ENCODE assay signal across 23 cellular contexts in genomic region chr2:212904646-212905045, GRCh38.
DNase-seq lines count a peak whose midpoint lies in the region; ATAC-seq and TF ChIP-seq lines count a peak whose summit lies in the region.
"Had no signal": no experiment of that assay in that cellular context is flagged by ENCODE, and none has a peak within 500 bp of the region (broad histone marks: within the 10 kb centered on the region; RNA-seq: fewer than 3 reads in every experiment).

No MANE protein-coding gene starts in this region.

- no peak overlapping the region for H2BK12ac ChIP-seq in trophoblast cell (ENCODE audit: low read length)

- H3K4me3 ChIP-seq in NB4 (ENCODE audit: low read depth, low read length): no peak overlapping the region
- H3K4me3 ChIP-seq in trophoblast cell (ENCODE audit: low read depth, low read length): no peak overlapping the region
- no peak overlapping the region for H3K4me3 ChIP-seq in effector memory CD4-positive, alpha-beta T cell (ENCODE audit: insufficient read depth, low read depth, low read length, poor library complexity, severe bottlenecking)
- H3K4me3 ChIP-seq: tibial artery had no signal

- ATAC-seq in GM19351 (IDR thresholded peaks at IDR 0.05; ENCODE audit: unreplicated experiment) (peak; percentile 59), left ventricle myocardium superior (no peak)

- CTCF ChIA-PET in GM10248 (lab: Yijun Ruan, JAX): no interaction called here

- no peak overlapping the region for H3K14ac ChIP-seq in trophoblast cell (ENCODE audit: low read length)

- H3K9me3 Mint-ChIP-seq in activated T-helper 1 cell treated with anti-CD3 and anti-CD28 coated beads, Interleukin-12 subunit alpha, Interleukin-12 subunit beta, Interleukin-2, Interleukin-4 antibody, amounts not matched to agents 30 ng/mL and 10 ng/mL and 1 ng/mL, durations not matched to agents 14 hours and 24 hours and 36 hours: no peaks in the 10 kb centered on the region
- H3K9me3 Mint-ChIP-seq: neural crest cell; stimulated activated naive CD8-positive, alpha-beta T cell treated with anti-CD3 and anti-CD28 coated beads, Interleukin-15, Interleukin-2, amounts not matched to agents 100 ng/mL and 50 ng/mL, for 24 hours had no signal

- no peaks in the 10 kb centered on the region for H3K79me2 ChIP-seq in trophoblast cell (ENCODE audit: control insufficient read depth, insufficient read depth, low read length, poor library complexity)

- no peak for TF ChIP-seq CTCF in NB4 (IDR thresholded peaks at IDR 0.05; ENCODE audit: low read depth, low read length)
- no peak for TF ChIP-seq CTCF in GM10248 (IDR thresholded peaks at IDR 0.05; ENCODE audit: control extremely low read depth, extremely low read depth, low read depth, missing control alignments)

- H3K27ac ChIP-seq in trophoblast cell (ENCODE audit: low read depth, low read length): no peak overlapping the region
- no peak overlapping the region for H3K27ac ChIP-seq in effector memory CD4-positive, alpha-beta T cell (ENCODE audit: insufficient read depth, low read length, poor library complexity, severe bottlenecking)
- H3K27ac ChIP-seq: tibial artery had no signal

- no peak for TF ChIP-seq POLR2A in NB4 (IDR thresholded peaks at IDR 0.05; ENCODE audit: extremely low read depth, insufficient read length)

- H3K36me3 Mint-ChIP-seq in activated T-helper 1 cell treated with anti-CD3 and anti-CD28 coated beads, Interleukin-12 subunit alpha, Interleukin-12 subunit beta, Interleukin-2, Interleukin-4 antibody, amounts not matched to agents 30 ng/mL and 10 ng/mL and 1 ng/mL, durations not matched to agents 14 hours and 24 hours and 36 hours (ENCODE audit: low read depth): no peaks in the 10 kb centered on the region
- H3K36me3 Mint-ChIP-seq: activated naive CD8-positive, alpha-beta T cell treated with anti-CD3 and anti-CD28 coated beads for 36 hours had no signal

- H3K4me1 Mint-ChIP-seq in activated T-helper 1 cell treated with anti-CD3 and anti-CD28 coated beads, Interleukin-12 subunit alpha, Interleukin-12 subunit beta, Interleukin-2, Interleukin-4 antibody, amounts not matched to agents 30 ng/mL and 10 ng/mL and 1 ng/mL, durations not matched to agents 14 hours and 24 hours and 36 hours (ENCODE audit: low read depth): no peaks in the 10 kb centered on the region
- H3K4me1 Mint-ChIP-seq: activated naive CD8-positive, alpha-beta T cell treated with anti-CD3 and anti-CD28 coated beads for 36 hours; neural crest cell had no signal

- H2AK5ac ChIP-seq in trophoblast cell (ENCODE audit: low read length): no peak overlapping the region

- H3K4me2 ChIP-seq in trophoblast cell (ENCODE audit: low read length): no peak overlapping the region
- H3K4me2 ChIP-seq: SK-N-SH had no signal

- H3K27me3 Mint-ChIP-seq in activated T-helper 1 cell treated with anti-CD3 and anti-CD28 coated beads, Interleukin-12 subunit alpha, Interleukin-12 subunit beta, Interleukin-2, Interleukin-4 antibody, amounts not matched to agents 30 ng/mL and 10 ng/mL and 1 ng/mL, durations not matched to agents 14 hours and 24 hours and 36 hours (ENCODE audit: insufficient read depth): no peaks in the 10 kb centered on the region
- H3K27me3 Mint-ChIP-seq: activated naive CD8-positive, alpha-beta T cell treated with anti-CD3 and anti-CD28 coated beads for 36 hours; CD8-positive, alpha-beta memory T cell; stimulated activated naive CD8-positive, alpha-beta T cell treated with anti-CD3 and anti-CD28 coated beads, Interleukin-15, Interleukin-2, amounts not matched to agents 100 ng/mL and 50 ng/mL, for 24 hours had no signal

- no peaks in the 10 kb centered on the region for H3K36me3 ChIP-seq in trophoblast cell (ENCODE audit: control insufficient read depth in 1 of 2, insufficient read depth in 2 of 2, low read length in 2 of 2)
- H3K36me3 ChIP-seq in effector memory CD4-positive, alpha-beta T cell (ENCODE audit: control insufficient read depth, insufficient read depth, low read length): no peaks in the 10 kb centered on the region
- H3K36me3 ChIP-seq: tibial artery had no signal

- H4K8ac ChIP-seq in trophoblast cell (ENCODE audit: low read depth, low read length): no peak overlapping the region

- intact Hi-C loops in activated T-helper 1 cell treated with anti-CD3 and anti-CD28 coated beads, Interleukin-12 subunit alpha, Interleukin-12 subunit beta, Interleukin-2, Interleukin-4 antibody, amounts not matched to agents 30 ng/mL and 10 ng/mL and 1 ng/mL, durations not matched to agents 14 hours and 24 hours and 36 hours (cut with micrococcal nuclease): no loop called here
- intact Hi-C loops in left ventricle myocardium superior (cut with micrococcal nuclease): no loop called here

- no peak overlapping the region for H3K4ac ChIP-seq in trophoblast cell (ENCODE audit: low read depth, low read length)

- no peak overlapping the region for H3K23ac ChIP-seq in trophoblast cell (ENCODE audit: low read length)

- H3K4me3 Mint-ChIP-seq in activated T-helper 1 cell treated with anti-CD3 and anti-CD28 coated beads, Interleukin-12 subunit alpha, Interleukin-12 subunit beta, Interleukin-2, Interleukin-4 antibody, amounts not matched to agents 30 ng/mL and 10 ng/mL and 1 ng/mL, durations not matched to agents 14 hours and 24 hours and 36 hours: no peak overlapping the region
- H3K4me3 Mint-ChIP-seq: activated naive CD8-positive, alpha-beta T cell treated with anti-CD3 and anti-CD28 coated beads for 36 hours; CD8-positive, alpha-beta memory T cell; neural crest cell; stimulated activated naive CD8-positive, alpha-beta T cell treated with anti-CD3 and anti-CD28 coated beads, Interleukin-15, Interleukin-2, amounts not matched to agents 100 ng/mL and 50 ng/mL, for 24 hours had no signal

- no peaks in the 10 kb centered on the region for H3K9me3 ChIP-seq in trophoblast cell (ENCODE audit: insufficient read depth, low read depth, low read length)
- H3K9me3 ChIP-seq in effector memory CD4-positive, alpha-beta T cell (ENCODE audit: control insufficient read depth, low read length): no peaks in the 10 kb centered on the region
- H3K9me3 ChIP-seq: SK-N-SH, tibial artery had no signal

- no peak overlapping the region for H3K18ac ChIP-seq in trophoblast cell (ENCODE audit: low read length)

- H3K4me1 ChIP-seq in trophoblast cell (ENCODE audit: control insufficient read depth in 1 of 2, insufficient read depth in 2 of 2, low read length in 2 of 2): peaks cover 0 to 6% of the 10 kb centered on the region in 2 experiments
- H3K4me1 ChIP-seq in effector memory CD4-positive, alpha-beta T cell (ENCODE audit: control insufficient read depth, insufficient read depth, low read length, poor library complexity, severe bottlenecking): no peaks in the 10 kb centered on the region
- H3K4me1 ChIP-seq: tibial artery had no signal

- peak overlapping the region; percentile 63 for H2BK5ac ChIP-seq in trophoblast cell (ENCODE audit: low read depth, low read length, poor library complexity)

- no peak overlapping the region for H2BK120ac ChIP-seq in trophoblast cell (ENCODE audit: insufficient read depth, low read length, poor library complexity)

- no peak overlapping the region for H3K9ac ChIP-seq in trophoblast cell (ENCODE audit: low read length)
- H3K9ac ChIP-seq: SK-N-SH had no signal

- no peak overlapping the region for H4K12ac ChIP-seq in trophoblast cell (ENCODE audit: low read depth, low read length)

- DNase-seq in NB4 (ENCODE audit: low read depth): peak; percentile 60
- DNase-seq in activated T-helper 1 cell treated with anti-CD3 and anti-CD28 coated beads, Interleukin-12 subunit alpha, Interleukin-12 subunit beta, Interleukin-2, Interleukin-4 antibody, amounts not matched to agents 30 ng/mL and 10 ng/mL and 1 ng/mL, durations not matched to agents 14 hours and 24 hours and 36 hours (ENCODE audit: low spot score): no peak
- DNase-seq in trophoblast cell: peak in 1 of 2 donors; percentile 53
- DNase-seq in GM10248 (ENCODE audit: extremely low spot score): no peak
- no peak for DNase-seq in left ventricle myocardium superior
- no peak for DNase-seq in effector memory CD4-positive, alpha-beta T cell
- DNase-seq in UCSD-AML1 (lab: John Stamatoyannopoulos, UW; ENCODE audit: unreplicated experiment): no peak
- DNase-seq: activated CD4-positive, alpha-beta T cell treated with anti-CD3 and anti-CD28 coated beads for 4 hours; activated naive CD8-positive, alpha-beta T cell treated with anti-CD3 and anti-CD28 coated beads for 36 hours; CD8-positive, alpha-beta memory T cell; DMS79 treated with DMSO at 0.1 percent for 48 hours; head of caudate nucleus; NCI-H1048; NCI-H2029 treated with DMSO at 0.1 percent for 48 hours; NCI-H446 treated with DMSO at 0.1 percent for 48 hours; posterior cingulate gyrus; SK-N-SH; stimulated activated CD4-positive, alpha-beta T cell treated with anti-CD3 and anti-CD28 coated beads, Interleukin-2, amount 100 ng/mL, for 24 hours; T1000; tibial artery had no signal

- H4K91ac ChIP-seq in trophoblast cell (ENCODE audit: low read depth, low read length): no peak overlapping the region

- no peaks in the 10 kb centered on the region for H3K27me3 ChIP-seq in trophoblast cell (ENCODE audit: insufficient read depth, low read length)
- H3K27me3 ChIP-seq in effector memory CD4-positive, alpha-beta T cell (replicated peaks; ENCODE audit: control insufficient read depth, insufficient read depth, low read length, poor library complexity, severe bottlenecking): no peaks in the 10 kb centered on the region
- H3K27me3 ChIP-seq: tibial artery had no signal

- no CpG with 5 or more reads among the region's 2 CpGs for WGBS in trophoblast cell (ENCODE audit: extremely low coverage, insufficient coverage, insufficient read length)

- POLR2A ChIA-PET in GM10248 (lab: Yijun Ruan, JAX): no interaction called here

- H3K79me1 ChIP-seq in trophoblast cell (ENCODE audit: low read length): peaks cover 1% of the 10 kb centered on the region

- H3K27ac Mint-ChIP-seq in activated T-helper 1 cell treated with anti-CD3 and anti-CD28 coated beads, Interleukin-12 subunit alpha, Interleukin-12 subunit beta, Interleukin-2, Interleukin-4 antibody, amounts not matched to agents 30 ng/mL and 10 ng/mL and 1 ng/mL, durations not matched to agents 14 hours and 24 hours and 36 hours: peak overlapping the region; percentile 6
- H3K27ac Mint-ChIP-seq: activated naive CD8-positive, alpha-beta T cell treated with anti-CD3 and anti-CD28 coated beads for 36 hours; CD8-positive, alpha-beta memory T cell; stimulated activated naive CD8-positive, alpha-beta T cell treated with anti-CD3 and anti-CD28 coated beads, Interleukin-15, Interleukin-2, amounts not matched to agents 100 ng/mL and 50 ng/mL, for 24 hours had no signal

- no peak overlapping the region for H2AFZ ChIP-seq in trophoblast cell (ENCODE audit: insufficient read depth, low read length, poor library complexity)
